Comparison of ENCODE assay signal across 13 cellular contexts in the genomic region with DNA sequence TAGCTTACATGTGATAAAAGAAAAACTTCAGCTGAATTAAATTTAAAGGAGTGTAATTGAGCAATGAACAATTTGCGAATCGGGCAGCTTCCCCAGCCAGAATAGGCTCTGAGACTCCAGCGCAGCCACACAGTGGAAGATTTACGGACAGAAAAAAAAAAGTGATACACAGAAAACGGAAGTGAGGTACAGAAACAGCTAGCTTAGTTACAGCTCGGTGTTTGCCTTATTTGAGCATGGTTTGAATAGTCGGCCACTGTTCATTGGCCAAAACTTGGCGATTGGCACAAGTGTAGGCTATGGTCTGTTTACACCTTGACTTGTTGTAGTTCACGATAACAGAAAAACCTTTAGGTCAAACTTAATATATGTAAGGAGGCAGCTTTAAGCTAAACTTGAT. TPM values are rescaled to one million over a fixed set of nuclear protein-coding genes. Genes with fewer than 3 reads are reported as not detected.
DNase-seq lines count a peak whose midpoint lies in the region; ATAC-seq and TF ChIP-seq lines count a peak whose summit lies in the region.
"Had no signal": no experiment of that assay in that cellular context is flagged by ENCODE, and none has a peak within 500 bp of the region (broad histone marks: within the 10 kb centered on the region; RNA-seq: fewer than 3 reads in every experiment).

No MANE protein-coding gene starts in this region.

- 42% methylated on average over 9 of the region's 9 CpGs for WGBS in SK-N-SH (ENCODE audit: low lambda C conversion rate)

- no peaks in the 10 kb centered on the region for H3K4me1 ChIP-seq in SK-N-SH (ENCODE audit: control insufficient read depth in 1 of 2, insufficient read depth in 2 of 2, low read depth in 1 of 2, low read length in 1 of 2)
- H3K4me1 ChIP-seq: sigmoid colon had no signal

- H2AFZ ChIP-seq in SK-N-SH (ENCODE audit: low read depth) = no peak overlapping the region

- H3K27ac Mint-ChIP-seq in activated CD4-positive, alpha-beta memory T cell treated with anti-CD3 and anti-CD28 coated beads for 36 hours = no peak overlapping the region
- H3K27ac Mint-ChIP-seq in activated CD4-positive, alpha-beta memory T cell treated with anti-CD3 and anti-CD28 coated beads, Interleukin-2, amount 10 ng/mL, durations not matched to agents 7 days and 5 days = no peak overlapping the region
- peak overlapping the region; percentile 31 to 80 (median 79) for H3K27ac Mint-ChIP-seq in nephron
- H3K27ac Mint-ChIP-seq: stimulated activated effector memory CD8-positive, alpha-beta T cell treated with anti-CD3 and anti-CD28 coated beads, Interleukin-12 subunit alpha, Interleukin-12 subunit beta, amount 100 ng/mL, for 72 hours had no signal

- no peak overlapping the region for H3K9ac ChIP-seq in SK-N-SH

- no peaks in the 10 kb centered on the region for H3K36me3 ChIP-seq in SK-N-SH (replicated peaks in 1 of 2; ENCODE audit: control insufficient read depth in 1 of 2, insufficient read depth in 2 of 2, low read length in 1 of 2)
- H3K36me3 ChIP-seq: cardiac muscle cell, sigmoid colon had no signal

- TF ChIP-seq CTCF in nephron (IDR thresholded peaks at IDR 0.05; ENCODE audit: unreplicated experiment in 3 of 3) (no peak), SK-N-SH (IDR thresholded peaks at IDR 0.05) (no peak), foreskin fibroblast (IDR thresholded peaks at IDR 0.05; ENCODE audit: low read depth, low read length) (no peak)

- no peak overlapping the region for H3K27ac ChIP-seq in SK-N-SH (ENCODE audit: low read depth in 2 of 2, low read length in 1 of 2)
- H3K27ac ChIP-seq: cardiac muscle cell had no signal

- peak; percentile 79 for ATAC-seq in HG02678 (IDR thresholded peaks at IDR 0.05; ENCODE audit: unreplicated experiment)
- ATAC-seq: stimulated activated effector memory CD8-positive, alpha-beta T cell treated with anti-CD3 and anti-CD28 coated beads, Interleukin-12 subunit alpha, Interleukin-12 subunit beta, amount 100 ng/mL, for 72 hours had no signal

- TF ChIP-seq RAD21 in SK-N-SH (IDR thresholded peaks at IDR 0.05; ENCODE audit: low read length) = no peak

- no peak overlapping the region for H3K4me3 Mint-ChIP-seq in activated CD4-positive, alpha-beta memory T cell treated with anti-CD3 and anti-CD28 coated beads for 36 hours
- H3K4me3 Mint-ChIP-seq in activated CD4-positive, alpha-beta memory T cell treated with anti-CD3 and anti-CD28 coated beads, Interleukin-2, amount 10 ng/mL, durations not matched to agents 7 days and 5 days = no peak overlapping the region
- no peak overlapping the region for H3K4me3 Mint-ChIP-seq in nephron
- H3K4me3 Mint-ChIP-seq: HFFc6; stimulated activated effector memory CD8-positive, alpha-beta T cell treated with anti-CD3 and anti-CD28 coated beads, Interleukin-12 subunit alpha, Interleukin-12 subunit beta, amount 100 ng/mL, for 72 hours had no signal

- no peaks in the 10 kb centered on the region for H4K20me1 ChIP-seq in SK-N-SH (ENCODE audit: insufficient read depth)

- intact Hi-C loops in activated CD4-positive, alpha-beta memory T cell treated with anti-CD3 and anti-CD28 coated beads for 36 hours (cut with micrococcal nuclease) = no loop called here

- H3K79me2 ChIP-seq in SK-N-SH (ENCODE audit: insufficient read depth) = no peaks in the 10 kb centered on the region

- peaks cover 10% of the 10 kb centered on the region for H3K27me3 Mint-ChIP-seq in activated CD4-positive, alpha-beta memory T cell treated with anti-CD3 and anti-CD28 coated beads for 36 hours
- H3K27me3 Mint-ChIP-seq in activated CD4-positive, alpha-beta memory T cell treated with anti-CD3 and anti-CD28 coated beads, Interleukin-2, amount 10 ng/mL, durations not matched to agents 7 days and 5 days = peaks cover 11% of the 10 kb centered on the region
- no peaks in the 10 kb centered on the region for H3K27me3 Mint-ChIP-seq in nephron (ENCODE audit: low read depth)

- no peaks in the 10 kb centered on the region; the same call in 1 of the 2 replicates for H3K27me3 ChIP-seq in SK-N-SH (ENCODE audit: insufficient read depth)
- H3K27me3 ChIP-seq: cardiac muscle cell, sigmoid colon had no signal

- no peaks in the 10 kb centered on the region for H3K36me3 Mint-ChIP-seq in activated CD4-positive, alpha-beta memory T cell treated with anti-CD3 and anti-CD28 coated beads for 36 hours
- no peaks in the 10 kb centered on the region for H3K36me3 Mint-ChIP-seq in activated CD4-positive, alpha-beta memory T cell treated with anti-CD3 and anti-CD28 coated beads, Interleukin-2, amount 10 ng/mL, durations not matched to agents 7 days and 5 days (ENCODE audit: low read depth)
- no peaks in the 10 kb centered on the region for H3K36me3 Mint-ChIP-seq in nephron (ENCODE audit: low read depth)
- H3K36me3 Mint-ChIP-seq: stimulated activated effector memory CD8-positive, alpha-beta T cell treated with anti-CD3 and anti-CD28 coated beads, Interleukin-12 subunit alpha, Interleukin-12 subunit beta, amount 100 ng/mL, for 72 hours had no signal

- peak; percentile 10 for DNase-seq in activated CD4-positive, alpha-beta memory T cell treated with anti-CD3 and anti-CD28 coated beads for 36 hours
- no peak for DNase-seq in activated CD4-positive, alpha-beta memory T cell treated with anti-CD3 and anti-CD28 coated beads, Interleukin-2, amount 10 ng/mL, durations not matched to agents 7 days and 5 days
- DNase-seq in NOMO-1 treated with dmso at 0.1 percent for 144 hours (lab: John Stamatoyannopoulos, UW; ENCODE audit: unreplicated experiment) = peak; percentile 72
- DNase-seq in stimulated activated CD4-positive, alpha-beta T cell treated with anti-CD3 and anti-CD28 coated beads, Interleukin-1b, Interleukin-23, amount 100 ng/mL, for 48 hours = no peak
- no peak for DNase-seq in SK-N-SH
- DNase-seq in foreskin fibroblast = no peak
- DNase-seq: HFFc6, sigmoid colon had no signal

- H3K4me2 ChIP-seq in SK-N-SH = no peak overlapping the region

- H3K4me1 Mint-ChIP-seq in activated CD4-positive, alpha-beta memory T cell treated with anti-CD3 and anti-CD28 coated beads for 36 hours (ENCODE audit: low read depth) = peaks cover 10% of the 10 kb centered on the region
- H3K4me1 Mint-ChIP-seq in activated CD4-positive, alpha-beta memory T cell treated with anti-CD3 and anti-CD28 coated beads, Interleukin-2, amount 10 ng/mL, durations not matched to agents 7 days and 5 days = peaks cover 11% of the 10 kb centered on the region
- peaks cover 30% of the 10 kb centered on the region for H3K4me1 Mint-ChIP-seq in nephron

- H3K9me2 ChIP-seq in SK-N-SH = no peaks in the 10 kb centered on the region

- H3K4me3 ChIP-seq in SK-N-SH (ENCODE audit: low read depth in 2 of 2, low read length in 1 of 2) (no peak overlapping the region), foreskin fibroblast (ENCODE audit: low read depth in 1 of 2, low read length in 2 of 2) (no peak overlapping the region)
- H3K4me3 ChIP-seq: cardiac muscle cell, sigmoid colon had no signal

- CTCF ChIA-PET in activated CD4-positive, alpha-beta memory T cell treated with anti-CD3 and anti-CD28 coated beads for 36 hours (lab: Charles Lee) = interaction anchor here (0.6 to 2.7 kb wide), 2 partner anchors 27 to 100 kb away, joined by 4 to 9 read pairs; no protein-coding TSS in a partner anchor
- CTCF ChIA-PET in activated CD4-positive, alpha-beta memory T cell treated with anti-CD3 and anti-CD28 coated beads, Interleukin-2, amount 10 ng/mL, durations not matched to agents 7 days and 5 days (lab: Charles Lee) = interaction anchor here (1.3 kb wide), 1 partner anchor 28 kb away, joined by 4 read pairs; no protein-coding TSS in a partner anchor
- CTCF ChIA-PET in SK-N-SH (lab: Yijun Ruan, JAX) = no interaction called here

- no peaks in the 10 kb centered on the region for H3K9me3 ChIP-seq in SK-N-SH
- H3K9me3 ChIP-seq: sigmoid colon had no signal

- TF ChIP-seq EP300 in SK-N-SH (IDR thresholded peaks at IDR 0.05; ENCODE audit: borderline replicate concordance in 1 of 2, low read depth in 1 of 2, low read length in 1 of 2) = no peak

- peaks cover 12% of the 10 kb centered on the region for H3F3A ChIP-seq in SK-N-SH (replicated peaks; ENCODE audit: insufficient read depth)

- POLR2A ChIA-PET in activated CD4-positive, alpha-beta memory T cell treated with anti-CD3 and anti-CD28 coated beads for 36 hours (lab: Charles Lee) = no interaction called here
- POLR2A ChIA-PET in activated CD4-positive, alpha-beta memory T cell treated with anti-CD3 and anti-CD28 coated beads, Interleukin-2, amount 10 ng/mL, durations not matched to agents 7 days and 5 days (lab: Charles Lee) = no interaction called here
- POLR2A ChIA-PET in SK-N-SH (lab: Yijun Ruan, JAX) = no interaction called here

- H3K9me3 Mint-ChIP-seq in activated CD4-positive, alpha-beta memory T cell treated with anti-CD3 and anti-CD28 coated beads for 36 hours = no peaks in the 10 kb centered on the region
- H3K9me3 Mint-ChIP-seq in activated CD4-positive, alpha-beta memory T cell treated with anti-CD3 and anti-CD28 coated beads, Interleukin-2, amount 10 ng/mL, durations not matched to agents 7 days and 5 days = no peaks in the 10 kb centered on the region
- H3K9me3 Mint-ChIP-seq in nephron = no peaks in the 10 kb centered on the region
- H3K9me3 Mint-ChIP-seq: HFFc6; stimulated activated effector memory CD8-positive, alpha-beta T cell treated with anti-CD3 and anti-CD28 coated beads, Interleukin-12 subunit alpha, Interleukin-12 subunit beta, amount 100 ng/mL, for 72 hours had no signal

RNA-seq across cellular contexts. Expression of gene SUPT20HL1, which starts 16.7 kb away (rescaled TPM):
- total RNA-seq in activated CD4-positive, alpha-beta memory T cell treated with anti-CD3 and anti-CD28 coated beads for 36 hours = not detected
- total RNA-seq in activated CD4-positive, alpha-beta memory T cell treated with anti-CD3 and anti-CD28 coated beads, Interleukin-2, amount 10 ng/mL, durations not matched to agents 7 days and 5 days = not detected
- not detected in 2 replicates for polyA plus RNA-seq in SK-N-SH (2012; rRNA removed)
- polyA plus RNA-seq in SK-N-SH (2012; cell fraction: cytosol; rRNA removed) = not detected in 2 replicates
- polyA plus RNA-seq in SK-N-SH (2012; cell fraction: nucleus; rRNA removed) = not detected in 2 replicates
- total RNA-seq: cardiac muscle cell, fibroblast of villous mesenchyme, HFFc6 had no signal
- polyA plus RNA-seq: sigmoid colon had no signal

RNA-seq across cellular contexts. Expression of gene SUPT20HL2, which starts 29.9 kb away (rescaled TPM):
- total RNA-seq in activated CD4-positive, alpha-beta memory T cell treated with anti-CD3 and anti-CD28 coated beads for 36 hours = not detected
- total RNA-seq in activated CD4-positive, alpha-beta memory T cell treated with anti-CD3 and anti-CD28 coated beads, Interleukin-2, amount 10 ng/mL, durations not matched to agents 7 days and 5 days = not detected
- polyA plus RNA-seq in SK-N-SH (2012; rRNA removed) = not detected in 2 replicates
- polyA plus RNA-seq in SK-N-SH (2012; cell fraction: cytosol; rRNA removed) = not detected in 2 replicates
- not detected in 2 replicates for polyA plus RNA-seq in SK-N-SH (2012; cell fraction: nucleus; rRNA removed)
- total RNA-seq: HFFc6 had no signal
- polyA plus RNA-seq: sigmoid colon had no signal

Comparison
In these comparisons a context has a peak if more than half of its experiments do, and no peak if none do; other contexts are left out.
1. DNase-seq: peak in activated CD4-positive, alpha-beta memory T cell treated with anti-CD3 and anti-CD28 coated beads for 36 hours (single experiment) and NOMO-1 treated with dmso at 0.1 percent for 144 hours (single experiment); none in activated CD4-positive, alpha-beta memory T cell treated with anti-CD3 and anti-CD28 coated beads, Interleukin-2, amount 10 ng/mL, durations not matched to agents 7 days and 5 days (single experiment), stimulated activated CD4-positive, alpha-beta T cell treated with anti-CD3 and anti-CD28 coated beads, Interleukin-1b, Interleukin-23, amount 100 ng/mL, for 48 hours (single experiment), SK-N-SH (single experiment) and foreskin fibroblast (0 of 2).
2. H3K27ac Mint-ChIP-seq: peak in nephron (3 of 3); none in activated CD4-positive, alpha-beta memory T cell treated with anti-CD3 and anti-CD28 coated beads for 36 hours (single experiment) and activated CD4-positive, alpha-beta memory T cell treated with anti-CD3 and anti-CD28 coated beads, Interleukin-2, amount 10 ng/mL, durations not matched to agents 7 days and 5 days (single experiment).